In genomic region chr1:111833334-111833733, GRCh38 we compare ENCODE assay signal across 17 cellular contexts.
DNase-seq lines count a peak whose midpoint lies in the region; ATAC-seq and TF ChIP-seq lines count a peak whose summit lies in the region.
"Had no signal": no experiment of that assay in that cellular context is flagged by ENCODE, and none has a peak within 500 bp of the region (broad histone marks: within the 10 kb centered on the region; RNA-seq: fewer than 3 reads in every experiment).

No MANE protein-coding gene starts in this region.

- BruUV-seq in A673 (replicated peaks; lab: Mats Ljungman, UMichigan) = no TSS peak

- H3K27me3 ChIP-seq in A673 (replicated peaks; ENCODE audit: insufficient read depth, low read depth, low read length, poor library complexity) (peaks cover 28% of the 10 kb centered on the region), H7 (ENCODE audit: control insufficient read depth, insufficient read depth, low read length) (no peaks in the 10 kb centered on the region; the same call in 1 of the 2 replicates)
- H3K27me3 ChIP-seq: BLaER1 treated with 17β-estradiol and CSF1 and Interleukin-3, amounts not matched to agents 10 nM and 100 nM; gastrocnemius medialis had no signal

- intact Hi-C loops in A673 (cut with micrococcal nuclease; ENCODE audit: unreplicated experiment) (no loop called here), left colon (cut with DNase I, micrococcal nuclease) (no loop called here)

- DNase-seq in A673 (ENCODE audit: low spot score) = peak; percentile 30
- peak; percentile 51 for DNase-seq in H7
- peak; percentile 7 for DNase-seq in amniotic epithelial cell (ENCODE audit: low read depth)
- peak; percentile 3 to 39 for DNase-seq in foreskin fibroblast
- no peak for DNase-seq in NOMO-1 treated with dmso at 0.1 percent for 144 hours (lab: John Stamatoyannopoulos, UW; ENCODE audit: unreplicated experiment)
- no peak for DNase-seq in stimulated activated CD4-positive, alpha-beta T cell treated with anti-CD3 and anti-CD28 coated beads, Interleukin-4, amount 100 ng/mL, for 1 hour
- DNase-seq in left colon = no peak
- DNase-seq: activated CD8-positive, alpha-beta memory T cell treated with anti-CD3 and anti-CD28 coated beads, Interleukin-2, amount 50 U/mL, for 4 hours; gastrocnemius medialis; naive thymus-derived CD4-positive, alpha-beta T cell; NCI-H1092 treated with DMSO at 0.1 percent for 48 hours; NCI-H774 had no signal

- H3K36me3 ChIP-seq in A673 (ENCODE audit: insufficient read depth, low read length, poor library complexity, severe bottlenecking) (no peaks in the 10 kb centered on the region), H7 (replicated peaks; ENCODE audit: control insufficient read depth, insufficient read depth, low read length) (no peaks in the 10 kb centered on the region)
- H3K36me3 ChIP-seq: BLaER1 treated with 17β-estradiol and CSF1 and Interleukin-3, amounts not matched to agents 10 nM and 100 nM; gastrocnemius medialis had no signal

- no peak overlapping the region for H3K27ac ChIP-seq in A673 (ENCODE audit: low read depth, low read length, poor library complexity, severe bottlenecking)
- H3K27ac ChIP-seq: BLaER1 treated with 17β-estradiol and CSF1 and Interleukin-3, amounts not matched to agents 10 nM and 100 nM; gastrocnemius medialis; SK-N-MC; VCaP had no signal

- H3K4me3 ChIP-seq in A673 (ENCODE audit: low read depth, low read length, poor library complexity, severe bottlenecking) (no peak overlapping the region), H7 (ENCODE audit: insufficient read depth, low read depth, low read length) (no peak overlapping the region), foreskin fibroblast (ENCODE audit: low read depth in 1 of 2, low read length in 2 of 2) (no peak overlapping the region)
- H3K4me3 ChIP-seq: BLaER1 treated with 17β-estradiol and CSF1 and Interleukin-3, amounts not matched to agents 10 nM and 100 nM; gastrocnemius medialis; SK-N-MC had no signal

- TF ChIP-seq CTCF in A673 (conservative IDR thresholded peaks at IDR 0.05; ENCODE audit: low read depth, low read length) = no peak
- TF ChIP-seq CTCF in foreskin fibroblast (IDR thresholded peaks at IDR 0.05; ENCODE audit: low read depth, low read length) = no peak

- no peaks in the 10 kb centered on the region for H3K9me3 ChIP-seq in A673 (ENCODE audit: low read depth, low read length, poor library complexity, severe bottlenecking)
- H3K9me3 ChIP-seq: BLaER1 treated with 17β-estradiol and CSF1 and Interleukin-3, amounts not matched to agents 10 nM and 100 nM; gastrocnemius medialis had no signal

- ATAC-seq in left colon (no peak), GM19455 (IDR thresholded peaks at IDR 0.05; ENCODE audit: unreplicated experiment) (no peak)
- ATAC-seq: gastrocnemius medialis; naive thymus-derived CD4-positive, alpha-beta T cell; sciatic nerve had no signal

- no peaks in the 10 kb centered on the region for H3K4me1 ChIP-seq in A673 (ENCODE audit: insufficient read depth, low read length, poor library complexity, severe bottlenecking)
- H3K4me1 ChIP-seq: BLaER1 treated with 17β-estradiol and CSF1 and Interleukin-3, amounts not matched to agents 10 nM and 100 nM; gastrocnemius medialis had no signal

- POLR2A ChIA-PET in A673 (lab: Charles Lee; ENCODE audit: low non-redundant PET) = no interaction called here

- CTCF ChIA-PET in A673 (lab: Charles Lee) = no interaction called here

Comparison
In these comparisons a context has a peak if more than half of its experiments do, and no peak if none do; other contexts are left out.
1. DNase-seq: peak in A673 (single experiment), H7 (single experiment), amniotic epithelial cell (single experiment) and foreskin fibroblast (2 of 2); none in NOMO-1 treated with dmso at 0.1 percent for 144 hours (single experiment), stimulated activated CD4-positive, alpha-beta T cell treated with anti-CD3 and anti-CD28 coated beads, Interleukin-4, amount 100 ng/mL, for 1 hour (single experiment) and left colon (0 of 2).